27 cellular contexts compared by ENCODE assay signal in genomic region chr6:47908271-47908670, GRCh38.
"Had no signal": no experiment of that assay in that cellular context is flagged by ENCODE, and none has a peak within 500 bp of the region (broad histone marks: within the 10 kb centered on the region; RNA-seq: fewer than 3 reads in every experiment).

No MANE protein-coding gene starts in this region.

- H3K4me3 ChIP-seq: ovary, psoas muscle, right lobe of liver, sigmoid colon, stomach, thoracic aorta, thyroid gland, tibial nerve, upper lobe of left lung, vagina had no signal

- DNase-seq: naive thymus-derived CD8-positive, alpha-beta T cell; nephron progenitor cell; nucleus accumbens; ovary; posterior cingulate gyrus; psoas muscle; right cardiac atrium; right lobe of liver; sigmoid colon; small intestine; stimulated activated CD4-positive, alpha-beta T cell treated with anti-CD3 and anti-CD28 coated beads, Interleukin-15, amount 100 ng/mL, for 24 hours; stimulated activated CD4-positive, alpha-beta T cell treated with anti-CD3 and anti-CD28 coated beads, Interleukin-2, amount 100 ng/mL, for 24 hours; stimulated activated CD4-positive, alpha-beta T cell treated with anti-CD3 and anti-CD28 coated beads, Interleukin-2, amount 100 ng/mL, for 48 hours; stimulated activated CD4-positive, alpha-beta T cell treated with anti-CD3 and anti-CD28 coated beads, Interleukin-4, amount 100 ng/mL, for 24 hours; stimulated activated naive B cell treated with anti-CD40 and anti-IgM and Interleukin-4, amounts not matched to agents 10 μg/mL and 1 μg/mL and 100 μg/mL, for 72 hours; stimulated activated naive CD4-positive, alpha-beta T cell treated with Interleukin-2 at 50 U/mL for 16 hours; stomach; thyroid gland; trophoblast cell; upper lobe of left lung had no signal

- H3K9me3 ChIP-seq: neutrophil, ovary, psoas muscle, right lobe of liver, sigmoid colon, stomach, thoracic aorta, thyroid gland, tibial nerve, upper lobe of left lung, vagina had no signal

- H3K4me1 ChIP-seq: parathyroid adenoma, psoas muscle, right lobe of liver, sigmoid colon, stomach, thyroid gland, tibial nerve, upper lobe of left lung, vagina had no signal

- ATAC-seq: naive thymus-derived CD8-positive, alpha-beta T cell; natural killer cell treated with Interleukin-12 subunit alpha and Interleukin-12 subunit beta and Interleukin-15 and Interleukin-18, amount 100 ng/mL, for 72 hours; psoas muscle; right cardiac atrium; right lobe of liver; stimulated activated effector memory CD8-positive, alpha-beta T cell treated with anti-CD3 and anti-CD28 coated beads, Interleukin-12 subunit alpha, Interleukin-12 subunit beta, amount 100 ng/mL, for 72 hours; stimulated activated naive B cell treated with anti-CD40 and anti-IgM and Interleukin-4, amounts not matched to agents 10 μg/mL and 1 μg/mL and 100 μg/mL, for 72 hours had no signal

- H3K27me3 ChIP-seq: neutrophil, ovary, right lobe of liver, sigmoid colon, stomach, thyroid gland, tibial nerve, upper lobe of left lung, vagina had no signal

- H3K36me3 ChIP-seq: neutrophil, ovary, right lobe of liver, sigmoid colon, stomach, thoracic aorta, thyroid gland, tibial nerve, upper lobe of left lung, vagina had no signal

- H3K27ac ChIP-seq: neutrophil, ovary, parathyroid adenoma, psoas muscle, right lobe of liver, sigmoid colon, stomach, thoracic aorta, thyroid gland, tibial nerve, upper lobe of left lung, vagina had no signal
